Comparison of ENCODE assay signal across 1 cellular context in genomic region chr4:185834778-185835177, GRCh38.
TF ChIP-seq lines count a peak whose summit lies in the region.

No MANE protein-coding gene starts in this region.

TF ChIP-seq in H1, 55 proteins besides CTCF, POLR2A, EP300 and RAD21:
- TF ChIP-seq BACH1 (IDR thresholded peaks at IDR 0.05; ENCODE audit: low read length): no peak
- no peak for TF ChIP-seq JUN (IDR thresholded peaks at IDR 0.05; ENCODE audit: low read depth, low read length)
- no peak for TF ChIP-seq CBX5 (IDR thresholded peaks at IDR 0.05; ENCODE audit: low read depth, low read length)
- no peak for TF ChIP-seq CHD7 (IDR thresholded peaks at IDR 0.05; ENCODE audit: insufficient replicate concordance, low read length)
- no peak for TF ChIP-seq TEAD4 (IDR thresholded peaks at IDR 0.05; ENCODE audit: low read depth, low read length)
- no peak for TF ChIP-seq MAFK (IDR thresholded peaks at IDR 0.05; ENCODE audit: low read depth, low read length)
- TF ChIP-seq TAF1 (IDR thresholded peaks at IDR 0.05; ENCODE audit: low read depth, low read length): no peak
- no peak for TF ChIP-seq HDAC6 (IDR thresholded peaks at IDR 0.05; ENCODE audit: low read depth, low read length)
- TF ChIP-seq SAP30 (IDR thresholded peaks at IDR 0.05; ENCODE audit: insufficient read depth, insufficient replicate concordance, low read length): no peak
- TF ChIP-seq E2F6 (IDR thresholded peaks at IDR 0.05): no peak
- TF ChIP-seq SIRT6 (IDR thresholded peaks at IDR 0.05; ENCODE audit: low read length): no peak
- no peak for TF ChIP-seq TCF12 (IDR thresholded peaks at IDR 0.05; ENCODE audit: low read depth, low read length)
- TF ChIP-seq SP4 (IDR thresholded peaks at IDR 0.05; ENCODE audit: low read length): no peak
- TF ChIP-seq BCL11A (IDR thresholded peaks at IDR 0.05; ENCODE audit: low read depth in 2 of 2, low read length in 2 of 2): no peak
- TF ChIP-seq SP1 (IDR thresholded peaks at IDR 0.05; ENCODE audit: low read depth, low read length): no peak
- no peak for TF ChIP-seq RFX5 (IDR thresholded peaks at IDR 0.05; ENCODE audit: borderline replicate concordance, low read depth, low read length)
TF ChIP-seq in H1: peak in this region for 0.
